In the genomic region with DNA sequence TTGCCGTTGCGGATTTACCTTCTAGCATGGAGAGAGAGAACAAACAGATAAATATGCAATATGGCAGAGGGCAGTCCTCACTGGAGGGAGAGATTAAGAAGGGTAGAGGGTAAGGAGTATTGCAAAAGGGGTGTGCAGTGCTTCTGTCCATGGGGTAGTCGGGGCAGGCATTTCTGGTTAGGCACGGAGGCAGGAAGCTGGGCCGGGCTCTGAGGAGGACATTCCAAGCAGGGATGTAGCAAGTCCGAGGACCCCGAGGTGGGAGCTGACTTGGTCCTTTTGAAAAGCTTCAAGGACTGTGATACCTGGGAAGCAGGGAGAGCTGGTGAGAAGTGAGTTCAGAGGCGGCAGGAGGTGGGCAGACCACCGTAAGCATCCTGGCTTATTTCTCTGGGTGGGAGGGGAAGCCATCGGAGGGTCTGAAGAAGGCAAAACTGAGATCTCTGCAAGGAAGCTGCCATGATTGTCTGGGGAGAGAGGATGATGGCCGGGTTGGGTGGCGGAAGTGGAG, we compare ENCODE assay signal across 18 cellular contexts.
"Had no signal": no experiment of that assay in that cellular context is flagged by ENCODE, and none has a peak within 500 bp of the region (broad histone marks: within the 10 kb centered on the region; RNA-seq: fewer than 3 reads in every experiment).

No MANE protein-coding gene starts in this region.

- H3K27ac ChIP-seq: HL-60, SJSA1, SK-N-MC had no signal

- H3K4me3 ChIP-seq: SJSA1, SK-N-MC had no signal

- H3K9me3 ChIP-seq: SJSA1 had no signal

- H3K27me3 ChIP-seq: SJSA1 had no signal

- H3K36me3 ChIP-seq: SJSA1 had no signal

- DNase-seq: MV-4-11, NCI-H1048, NCI-H1105, NCI-H1436 treated with DMSO at 0.1 percent for 48 hours, NCI-H1694, NCI-H187 treated with DMSO at 0.1 percent for 48 hours, NCI-H2081 treated with DMSO at 0.1 percent for 48 hours, NCI-H2171, NCI-H226, NCI-H446, NCI-H510A, NCI-H524 treated with DMSO at 0.1 percent for 48 hours, Right ventricle myocardium superior, RPMI8226, SIG-M5 had no signal
